In genomic region chr6:3372184-3372846, GRCh38 we compare ENCODE assay signal across 1 cellular context.
TF ChIP-seq lines count a peak whose summit lies in the region.

No MANE protein-coding gene starts in this region.

TF ChIP-seq in HepG2, 621 proteins besides CTCF, POLR2A, EP300 and RAD21 (continued from another document and continues in another):
- no peak for TF ChIP-seq ZNF512B (CRISPR knock-in tag; IDR thresholded peaks at IDR 0.05; ENCODE audit: borderline replicate concordance)
- no peak for TF ChIP-seq PBX3 (CRISPR knock-in tag; IDR thresholded peaks at IDR 0.05; ENCODE audit: borderline replicate concordance)
- TF ChIP-seq ATF7 (IDR thresholded peaks at IDR 0.05), result no peak
- no peak for TF ChIP-seq ATF7 (CRISPR knock-in tag; IDR thresholded peaks at IDR 0.05)
- TF ChIP-seq IRF9 (CRISPR knock-in tag; IDR thresholded peaks at IDR 0.05; ENCODE audit: borderline replicate concordance), result no peak
- TF ChIP-seq SP5 (CRISPR knock-in tag; IDR thresholded peaks at IDR 0.05; ENCODE audit: borderline replicate concordance, low read depth), result no peak
- TF ChIP-seq AKAP8 (CRISPR knock-in tag; IDR thresholded peaks at IDR 0.05), result no peak
- TF ChIP-seq ARID2 (CRISPR knock-in tag; IDR thresholded peaks at IDR 0.05; ENCODE audit: borderline replicate concordance), result no peak
- no peak for TF ChIP-seq ZNF788 (CRISPR knock-in tag; IDR thresholded peaks at IDR 0.05; ENCODE audit: borderline replicate concordance)
- TF ChIP-seq ZNF567 (CRISPR knock-in tag; IDR thresholded peaks at IDR 0.05; ENCODE audit: borderline replicate concordance), result no peak
- TF ChIP-seq GMEB1 (CRISPR knock-in tag; IDR thresholded peaks at IDR 0.05; ENCODE audit: borderline replicate concordance), result no peak
- TF ChIP-seq EEA1 (CRISPR knock-in tag; IDR thresholded peaks at IDR 0.05; ENCODE audit: borderline replicate concordance), result 0 out of 2 replicates have a peak, but pooled peaks have one; percentile 17
- TF ChIP-seq NFKB2 (CRISPR knock-in tag; IDR thresholded peaks at IDR 0.05; ENCODE audit: borderline replicate concordance), result peak; percentile 58; the same call in 1 of the 2 replicates
- TF ChIP-seq ZNF160 (CRISPR knock-in tag; IDR thresholded peaks at IDR 0.05), result no peak
- no peak for TF ChIP-seq ARNT (IDR thresholded peaks at IDR 0.05)
- 0 out of 2 replicates have a peak, but pooled peaks have one; percentile 5 for TF ChIP-seq PAXIP1 (CRISPR knock-in tag; conservative IDR thresholded peaks at IDR 0.05)
- TF ChIP-seq SRSF4 (IDR thresholded peaks at IDR 0.05; ENCODE audit: low read depth, low read length, poor library complexity, severe bottlenecking), result no peak
- no peak for TF ChIP-seq ZNF280D (CRISPR knock-in tag; IDR thresholded peaks at IDR 0.05)
- no peak for TF ChIP-seq ZNF530 (CRISPR knock-in tag; IDR thresholded peaks at IDR 0.05; ENCODE audit: low read depth)
- TF ChIP-seq ZBED4 (CRISPR knock-in tag; IDR thresholded peaks at IDR 0.05; ENCODE audit: borderline replicate concordance), result no peak
- peak; percentile 56; the same call in 1 of the 2 replicates for TF ChIP-seq ZNF225 (CRISPR knock-in tag; IDR thresholded peaks at IDR 0.05)
- TF ChIP-seq FOXP4 (CRISPR knock-in tag; IDR thresholded peaks at IDR 0.05), result no peak
- TF ChIP-seq ZNF33B (CRISPR knock-in tag; IDR thresholded peaks at IDR 0.05), result no peak
- no peak for TF ChIP-seq LBX2 (CRISPR knock-in tag; IDR thresholded peaks at IDR 0.05; ENCODE audit: borderline replicate concordance)
- TF ChIP-seq ZBTB38 (CRISPR knock-in tag; IDR thresholded peaks at IDR 0.05), result peak; percentile 79; the same call in 1 of the 2 replicates
- no peak; the same call in 1 of the 2 replicates for TF ChIP-seq ZMYM3 (CRISPR knock-in tag; IDR thresholded peaks at IDR 0.05)
- TF ChIP-seq ZNF747 (CRISPR knock-in tag; IDR thresholded peaks at IDR 0.05; ENCODE audit: borderline replicate concordance), result no peak
